ENCODE assay signal across 20 cellular contexts in the genomic region with DNA sequence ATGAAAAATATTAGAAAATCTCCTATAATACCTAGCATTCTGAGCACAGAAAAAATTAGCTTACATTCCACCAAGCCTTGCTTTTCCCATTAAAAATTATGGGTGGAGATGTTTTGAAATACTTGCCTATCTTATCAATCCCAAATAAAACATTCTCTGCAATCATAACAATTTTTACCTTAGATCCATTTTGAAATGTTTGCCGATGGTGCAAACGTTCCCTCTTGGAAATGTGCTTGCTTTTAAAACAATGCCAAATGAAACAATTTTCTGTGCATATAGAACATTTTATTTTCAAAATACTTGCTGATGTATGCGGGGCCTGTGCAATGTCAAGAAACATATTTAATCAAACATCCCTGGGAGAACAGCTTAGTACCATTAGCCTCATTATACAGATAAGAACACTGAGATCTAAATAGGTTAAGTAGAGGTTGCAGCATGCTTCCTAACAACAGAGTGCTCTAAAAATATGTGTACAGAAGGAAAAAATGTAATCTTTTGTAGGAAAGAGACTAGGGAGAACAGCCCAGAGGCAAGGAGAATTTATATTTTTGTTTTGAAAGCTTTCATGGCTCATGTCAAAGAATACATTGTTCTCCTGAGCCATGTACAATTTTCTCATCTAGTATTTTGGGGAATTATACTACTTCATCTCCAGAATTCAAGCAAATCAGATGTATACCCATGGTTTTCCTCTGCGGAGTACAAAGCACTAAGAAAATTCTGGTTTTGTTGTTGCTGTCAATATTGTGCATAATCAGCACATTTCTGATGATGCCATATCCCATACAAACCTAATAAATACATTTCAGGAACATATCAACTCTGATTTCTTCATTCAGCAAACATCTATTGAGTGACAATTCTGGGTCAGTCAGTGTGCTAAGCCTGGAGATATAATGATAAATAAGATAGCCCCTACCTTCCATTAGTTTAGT. TPM values are rescaled to one million over a fixed set of nuclear protein-coding genes. Genes with fewer than 3 reads are reported as not detected.
DNase-seq lines count a peak whose midpoint lies in the region; FAIRE-seq and TF ChIP-seq lines count a peak whose summit lies in the region.
"Had no signal": no experiment of that assay in that cellular context is flagged by ENCODE, and none has a peak within 500 bp of the region (broad histone marks: within the 10 kb centered on the region; RNA-seq: fewer than 3 reads in every experiment).

No MANE protein-coding gene starts in this region.

- H3K36me3 ChIP-seq in breast epithelium (no peaks in the 10 kb centered on the region), SK-N-SH (replicated peaks in 1 of 2; ENCODE audit: control insufficient read depth in 1 of 2, insufficient read depth in 2 of 2, low read length in 1 of 2) (no peaks in the 10 kb centered on the region), H1 (ENCODE audit: control insufficient read depth in 2 of 4, insufficient read depth in 4 of 4, low read length in 3 of 4) (no peaks in the 10 kb centered on the region)
- H3K36me3 ChIP-seq: HAP-1 had no signal

- H3K23me2 ChIP-seq in H1 (ENCODE audit: low read depth, low read length): no peaks in the 10 kb centered on the region

- H3F3A ChIP-seq in SK-N-SH (replicated peaks; ENCODE audit: insufficient read depth): no peaks in the 10 kb centered on the region

- TF ChIP-seq RAD21 in SK-N-SH (IDR thresholded peaks at IDR 0.05; ENCODE audit: low read length) (0 out of 2 replicates have a peak, but pooled peaks have one; percentile 1), H1 (IDR thresholded peaks at IDR 0.05 in 1 of 2, conservative IDR thresholded peaks at IDR 0.05 in 1 of 2; ENCODE audit: low read depth in 2 of 2, low read length in 2 of 2) (no peak)

- H3K9me3 Mint-ChIP-seq in MCF 10A (ENCODE audit: unreplicated experiment): no peaks in the 10 kb centered on the region
- peaks cover 5% of the 10 kb centered on the region for H3K9me3 Mint-ChIP-seq in type B pancreatic cell

- CTCF ChIA-PET in MCF 10A (lab: Yijun Ruan, JAX): no interaction called here
- CTCF ChIA-PET in SK-N-SH (lab: Yijun Ruan, JAX): interaction anchor here (1.1 kb wide), 1 partner anchor 331 kb away, joined by 3 read pairs; no protein-coding TSS in a partner anchor
- CTCF ChIA-PET in H1 (lab: Charles Lee; ENCODE audit: partially characterized antibody): interaction anchor here (0.7 kb wide), 1 partner anchor 178 kb away, joined by 3 read pairs; no protein-coding TSS in a partner anchor

- H3K9ac ChIP-seq in SK-N-SH: no peak overlapping the region
- H3K9ac ChIP-seq in H1 (replicated peaks in 1 of 4; ENCODE audit: extremely low read depth in 1 of 4, low read depth in 3 of 4, low read length in 3 of 4): no peak overlapping the region

- H3K9me3 ChIP-seq in breast epithelium (no peaks in the 10 kb centered on the region), SK-N-SH (no peaks in the 10 kb centered on the region), H1 (ENCODE audit: insufficient read depth in 2 of 2, low read depth in 1 of 2, low read length in 1 of 2) (no peaks in the 10 kb centered on the region)
- H3K9me3 ChIP-seq: HAP-1 had no signal

- no peak overlapping the region for H2BK120ac ChIP-seq in H1 (replicated peaks; ENCODE audit: low read depth, low read length)

- H3K4me1 Mint-ChIP-seq in MCF 10A (ENCODE audit: insufficient read depth, unreplicated experiment): peaks cover 27% of the 10 kb centered on the region
- peaks cover 8% of the 10 kb centered on the region for H3K4me1 Mint-ChIP-seq in type B pancreatic cell (ENCODE audit: unreplicated experiment)
- H3K4me1 Mint-ChIP-seq: B cell had no signal

- TF ChIP-seq CTCF in MCF 10A (IDR thresholded peaks at IDR 0.05; ENCODE audit: unreplicated experiment) (no peak), breast epithelium (IDR thresholded peaks at IDR 0.05) (no peak), SK-N-SH (IDR thresholded peaks at IDR 0.05) (no peak), H1 (IDR thresholded peaks at IDR 0.05; ENCODE audit: control extremely low read depth in 1 of 3, insufficient read depth in 1 of 3, low read depth in 1 of 3, low read length in 3 of 3) (no peak), type B pancreatic cell (conservative IDR thresholded peaks at IDR 0.05) (no peak)

- POLR2A ChIA-PET in MCF 10A (lab: Yijun Ruan, JAX): interaction anchor here (1.2 kb wide), 1 partner anchor 27 kb away, joined by 3 read pairs; no protein-coding TSS in a partner anchor
- POLR2A ChIA-PET in SK-N-SH (lab: Yijun Ruan, JAX): no interaction called here
- POLR2A ChIA-PET in H1 (lab: Charles Lee; ENCODE audit: partially characterized antibody): no interaction called here

- H3K79me2 ChIP-seq in SK-N-SH (ENCODE audit: insufficient read depth) (no peaks in the 10 kb centered on the region), H1 (ENCODE audit: control insufficient read depth in 1 of 2, insufficient read depth in 2 of 2, low read length in 2 of 2) (no peaks in the 10 kb centered on the region)

- H3K36me3 Mint-ChIP-seq in MCF 10A (ENCODE audit: insufficient read depth, unreplicated experiment) (no peaks in the 10 kb centered on the region), type B pancreatic cell (no peaks in the 10 kb centered on the region)

- H2BK12ac ChIP-seq in H1 (ENCODE audit: low read depth, low read length): no peak overlapping the region

- H2AFZ ChIP-seq in SK-N-SH (ENCODE audit: low read depth): no peak overlapping the region
- no peak overlapping the region for H2AFZ ChIP-seq in H1 (ENCODE audit: low read length)

- no peak overlapping the region for H4K5ac ChIP-seq in H1 (ENCODE audit: insufficient read length, low read depth, low read length)

- H3K79me1 ChIP-seq in H1 (ENCODE audit: low read depth, low read length): no peaks in the 10 kb centered on the region

- H3K4me2 ChIP-seq in SK-N-SH (no peak overlapping the region), H1 (ENCODE audit: insufficient read depth in 1 of 2, low read depth in 2 of 2, low read length in 2 of 2) (no peak overlapping the region)

- no peak overlapping the region for H2BK5ac ChIP-seq in H1 (ENCODE audit: low read depth, low read length)

- TF ChIP-seq POLR2A in breast epithelium (IDR thresholded peaks at IDR 0.05) (no peak), H1 (IDR thresholded peaks at IDR 0.05; ENCODE audit: control extremely low read depth in 1 of 2, low read depth in 2 of 2, low read length in 2 of 2) (no peak)

- H3K14ac ChIP-seq in H1 (ENCODE audit: insufficient read length): no peak overlapping the region

- peak overlapping the region; percentile 0 for H3K27ac Mint-ChIP-seq in MCF 10A (ENCODE audit: low read depth, unreplicated experiment)
- H3K27ac Mint-ChIP-seq in type B pancreatic cell: peak overlapping the region; percentile 50
- H3K27ac Mint-ChIP-seq: B cell had no signal

- no peak overlapping the region for H4K91ac ChIP-seq in H1 (replicated peaks; ENCODE audit: insufficient read length, low read length)

- H3K18ac ChIP-seq in H1 (ENCODE audit: extremely low read depth, low read length): no peak overlapping the region

- BruUV-seq in MCF 10A (replicated peaks; lab: Mats Ljungman, UMichigan): TSS peak; percentile 80

- DNase-seq in MCF 10A (ENCODE audit: unreplicated experiment) (no peak), breast epithelium (ENCODE audit: low spot score in 2 of 2) (no peak), SK-N-SH (peak; percentile 57), H1 (ENCODE audit: low read depth in 1 of 2, low spot score in 2 of 2) (no peak), type B pancreatic cell (ENCODE audit: extremely low spot score, unreplicated experiment) (no peak), mucosa of gallbladder (ENCODE audit: low spot score) (no peak), NCI-H524 treated with DMSO at 0.1 percent for 48 hours (lab: John Stamatoyannopoulos, UW) (no peak), medulla oblongata (ENCODE audit: extremely low spot score) (no peak)
- DNase-seq: COR-L47, NCI-H1105, NCI-H2081, NCI-H2171 treated with DMSO at 0.1 percent for 48 hours, NCI-H446, NCI-H774, OCI-M1 had no signal

- H3K4me1 ChIP-seq in breast epithelium (no peaks in the 10 kb centered on the region), SK-N-SH (ENCODE audit: control insufficient read depth in 1 of 2, insufficient read depth in 2 of 2, low read depth in 1 of 2, low read length in 1 of 2) (peaks cover 0 to 5% of the 10 kb centered on the region in 2 experiments; a peak in 2 of 4 replicates), H1 (replicated peaks in 1 of 4; ENCODE audit: control insufficient read depth in 3 of 4, insufficient read depth in 4 of 4, low read length in 3 of 4) (0 out of 7 replicates have a peak, but pooled peaks cover 0 to 2% (median 0%) of the 10 kb centered on the region in 4 experiments)

- intact Hi-C loops in MCF 10A (cut with micrococcal nuclease) (no loop called here), breast epithelium (cut with DNase I; ENCODE audit: low total_unique reads) (no loop called here)

- H3K27me3 Mint-ChIP-seq in MCF 10A (ENCODE audit: insufficient read depth, unreplicated experiment): no peaks in the 10 kb centered on the region
- H3K27me3 Mint-ChIP-seq in type B pancreatic cell: no peaks in the 10 kb centered on the region

- no peak overlapping the region for H2BK15ac ChIP-seq in H1 (ENCODE audit: low read length)

- no peak overlapping the region for H2AK5ac ChIP-seq in H1 (ENCODE audit: low read depth, low read length)

- H3K27me3 ChIP-seq in breast epithelium: no peaks in the 10 kb centered on the region
- H3K27me3 ChIP-seq in SK-N-SH (ENCODE audit: insufficient read depth): no peaks in the 10 kb centered on the region
- H3K27me3 ChIP-seq in H1 (replicated peaks in 1 of 4; ENCODE audit: control insufficient read depth in 3 of 4, extremely low read depth in 1 of 4, insufficient read depth in 3 of 4, low read length in 3 of 4): no peaks in the 10 kb centered on the region

- H3K4ac ChIP-seq in H1 (replicated peaks; ENCODE audit: insufficient read length, low read depth, low read length): no peak overlapping the region

- H3K27ac ChIP-seq in breast epithelium: no peak overlapping the region
- H3K27ac ChIP-seq in SK-N-SH (ENCODE audit: low read depth in 2 of 2, low read length in 1 of 2): peak overlapping the region; percentile 18 to 93; a peak in 3 of 4 replicates
- H3K27ac ChIP-seq in H1 (ENCODE audit: low read depth, low read length): no peak overlapping the region
- H3K27ac ChIP-seq: 22Rv1, RWPE1 had no signal

- H3K56ac ChIP-seq in H1 (replicated peaks; ENCODE audit: insufficient read length, low read depth, low read length): no peak overlapping the region

- TF ChIP-seq EP300 in SK-N-SH (IDR thresholded peaks at IDR 0.05; ENCODE audit: borderline replicate concordance in 1 of 2, low read depth in 1 of 2, low read length in 1 of 2): peak in 1 of 2 experiments; percentile 80; a peak in 2 of 4 replicates
- no peak for TF ChIP-seq EP300 in H1 (IDR thresholded peaks at IDR 0.05; ENCODE audit: borderline replicate concordance in 1 of 2, low read depth in 2 of 2, low read length in 2 of 2)

- H3K4me3 ChIP-seq in breast epithelium (no peak overlapping the region), SK-N-SH (ENCODE audit: low read depth in 2 of 2, low read length in 1 of 2) (no peak overlapping the region), H1 (ENCODE audit: extremely low read depth in 1 of 4, insufficient read depth in 2 of 4, low read depth in 3 of 4, low read length in 4 of 4) (no peak overlapping the region)
- H3K4me3 ChIP-seq: HAP-1 had no signal

- H3K23ac ChIP-seq in H1 (ENCODE audit: insufficient read length): no peak overlapping the region

- H4K8ac ChIP-seq in H1 (ENCODE audit: extremely low read depth, insufficient read depth, low read length): no peak overlapping the region

- no peaks in the 10 kb centered on the region for H3K9me2 ChIP-seq in SK-N-SH

- no peaks in the 10 kb centered on the region for H4K20me1 ChIP-seq in SK-N-SH (ENCODE audit: insufficient read depth)
- H4K20me1 ChIP-seq in H1 (replicated peaks in 1 of 2; ENCODE audit: control insufficient read depth in 1 of 2, insufficient read depth in 2 of 2, low read length in 2 of 2): no peaks in the 10 kb centered on the region

- WGBS in SK-N-SH (ENCODE audit: low lambda C conversion rate): 41% methylated on average over 4 of the region's 4 CpGs
- 67% methylated on average over 4 of the region's 4 CpGs; no CpG with 5 or more reads in 1 of the 2 experiments for WGBS in H1 (ENCODE audit: extremely low coverage in 1 of 2, insufficient coverage in 1 of 2, insufficient read length in 1 of 2, insufficient replicate concordance in 2 of 2, low coverage in 1 of 2, low lambda C conversion rate in 2 of 2, missing lambda C conversion rate in 1 of 2), 2 experiments

- H2BK20ac ChIP-seq in H1 (ENCODE audit: low read length): no peak overlapping the region

- no peak for FAIRE-seq in H1 (lab: Jason Lieb, UNC)
- FAIRE-seq: G401.6 had no signal

- H3K4me3 Mint-ChIP-seq in MCF 10A (ENCODE audit: unreplicated experiment) (peak overlapping the region; percentile 28), type B pancreatic cell (no peak overlapping the region)
- H3K4me3 Mint-ChIP-seq: B cell had no signal

RNA-seq across cellular contexts. Expression of a gene that starts 25.9 kb away (rescaled TPM):
- 61.4 and 63.0 TPM in 2 replicates for total RNA-seq in MCF 10A (2022)
- 10 to 100 TPM; 45.3 to 85.8 (median 57.7) TPM for total RNA-seq in breast epithelium
- polyA plus RNA-seq in SK-N-SH (2012; rRNA removed): 27.7 and 37.7 TPM in 2 replicates
- polyA plus RNA-seq in SK-N-SH (2012; cell fraction: cytosol; rRNA removed): 33.6 and 36.5 TPM in 2 replicates
- 21.3 and 56.2 TPM in 2 replicates for polyA plus RNA-seq in SK-N-SH (2012; cell fraction: nucleus; rRNA removed)
- 25.2 and 26.0 TPM in 2 replicates for total RNA-seq in H1 (2021; fragmentation: NEBNext Ultra II Directional; extraction: Animal tissue kit (Norgen Biotek cat#: 25700))
- 9.1 and 14.6 TPM in 2 replicates for polyA plus RNA-seq in H1 (2011; rRNA removed)
- 12.2 TPM for polyA plus RNA-seq in H1 (2011; cell fraction: cytosol; rRNA removed)
- 18.0 TPM for polyA plus RNA-seq in H1 (2011; cell fraction: nucleus; rRNA removed)
- 8.1 to 15.4 TPM (median 11.1 TPM) in 4 replicates for polyA plus RNA-seq in H1 (2012, experiment 1 of 2)
- polyA plus RNA-seq in H1 (2012, experiment 2 of 2): 0.88 TPM
- polyA plus RNA-seq in H1 (2013, experiment 1 of 2): 12.3 TPM
- polyA plus RNA-seq in H1 (2013, experiment 2 of 2): 11.1 TPM
- 87.4 and 110 TPM in 2 replicates for polyA minus RNA-seq in H1 (2011; rRNA and poly(A)+ RNA removed)
- 18.9 TPM for polyA minus RNA-seq in H1 (2011; cell fraction: cytosol; rRNA and poly(A)+ RNA removed)
- 82.0 TPM for polyA minus RNA-seq in H1 (2011; cell fraction: nucleus; rRNA and poly(A)+ RNA removed)
- 53.4 and 65.7 TPM in 2 replicates for total RNA-seq in type B pancreatic cell (ENCODE audit: low replicate concordance)
- total RNA-seq in mucosa of gallbladder: 74.6 TPM

Comparison
In these comparisons a context has a peak if more than half of its experiments do, and no peak if none do; other contexts are left out.
1. H3K27ac ChIP-seq: peak in SK-N-SH (2 of 2); none in breast epithelium (0 of 2) and H1 (single experiment).